In the genomic region with DNA sequence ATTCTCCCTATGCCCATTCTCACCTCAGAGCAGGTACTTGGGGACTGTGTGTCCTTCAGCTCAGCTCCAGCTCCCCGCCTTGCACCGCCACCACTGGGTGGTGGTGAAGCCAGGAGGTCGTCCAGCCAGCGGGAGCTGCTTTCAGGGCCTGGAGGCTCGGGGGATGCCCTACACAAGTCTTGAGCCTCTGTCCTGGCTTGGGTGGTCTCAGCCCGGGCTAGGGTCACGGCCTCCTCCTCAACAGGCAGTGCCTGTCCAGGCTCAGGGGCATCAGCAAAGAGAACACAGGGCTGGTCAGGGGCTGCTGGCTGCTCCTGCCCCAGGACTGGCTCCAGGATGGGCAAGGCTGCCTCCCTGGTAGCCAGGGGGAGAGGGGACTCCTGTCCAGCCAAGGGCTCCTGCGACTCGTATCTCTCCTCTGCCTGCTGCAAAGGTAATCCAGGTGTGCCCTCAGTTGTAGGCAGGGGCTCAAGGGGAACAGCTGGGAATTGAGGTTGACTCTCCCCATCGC, we compare ENCODE assay signal across 12 cellular contexts. TPM values are rescaled to one million over a fixed set of nuclear protein-coding genes. Genes with fewer than 3 reads are reported as not detected.
DNase-seq lines count a peak whose midpoint lies in the region; ATAC-seq and TF ChIP-seq lines count a peak whose summit lies in the region.
"Had no signal": no experiment of that assay in that cellular context is flagged by ENCODE, and none has a peak within 500 bp of the region (broad histone marks: within the 10 kb centered on the region; RNA-seq: fewer than 3 reads in every experiment).

No MANE protein-coding gene starts in this region.

- no peak for TF ChIP-seq POLR2A in IMR-90 (IDR thresholded peaks at IDR 0.05; ENCODE audit: low read depth, low read length)

- ATAC-seq in IMR-90 (ENCODE audit: low read depth), result no peak
- no peak for ATAC-seq in GM21737 (IDR thresholded peaks at IDR 0.05; ENCODE audit: unreplicated experiment)
- ATAC-seq: activated CD8-positive, alpha-beta memory T cell treated with anti-CD3 and anti-CD28 coated beads, Interleukin-2, amount 10 ng/mL, durations not matched to agents 7 days and 5 days had no signal

- POLR2A ChIA-PET in A673 (lab: Charles Lee; ENCODE audit: low non-redundant PET), result no interaction called here
- POLR2A ChIA-PET in IMR-90 (lab: Charles Lee; ENCODE audit: unreplicated experiment), result interaction anchor here (2.5 kb wide), 1 partner anchor 9 kb away, joined by 16 read pairs; no protein-coding TSS in a partner anchor

- no peak for TF ChIP-seq RAD21 in IMR-90 (IDR thresholded peaks at IDR 0.05; ENCODE audit: low read length)

- H3K79me1 ChIP-seq in IMR-90 (ENCODE audit: low read depth in 1 of 2, low read length in 2 of 2) (peaks cover 32 to 81% of the 10 kb centered on the region in 2 experiments), trophoblast cell (ENCODE audit: low read length) (peaks cover 14% of the 10 kb centered on the region)

- H4K91ac ChIP-seq in IMR-90 (ENCODE audit: insufficient read depth, low read depth, low read length) (no peak overlapping the region), trophoblast cell (ENCODE audit: low read depth, low read length) (no peak overlapping the region)

- H3K9me3 ChIP-seq in A673 (ENCODE audit: low read depth, low read length, poor library complexity, severe bottlenecking) (no peaks in the 10 kb centered on the region), IMR-90 (ENCODE audit: control insufficient read depth, insufficient read depth, low read length) (no peaks in the 10 kb centered on the region), trophoblast cell (ENCODE audit: insufficient read depth, low read depth, low read length) (no peaks in the 10 kb centered on the region)
- H3K9me3 ChIP-seq: neutrophil had no signal

- H3K9ac ChIP-seq in IMR-90 (ENCODE audit: low read depth, low read length), result no peak overlapping the region
- no peak overlapping the region for H3K9ac ChIP-seq in trophoblast cell (ENCODE audit: low read length)

- no peak overlapping the region for H3K14ac ChIP-seq in IMR-90 (replicated peaks; ENCODE audit: low read depth, low read length)
- no peak overlapping the region for H3K14ac ChIP-seq in trophoblast cell (ENCODE audit: low read length)

- in situ Hi-C loops in IMR-90 (cut with MboI; ENCODE audit: low sequenced_read_pairs), result no loop called here

- H3K4me1 ChIP-seq in A673 (ENCODE audit: insufficient read depth, low read length, poor library complexity, severe bottlenecking), result peaks cover 24% of the 10 kb centered on the region
- peaks cover 52% of the 10 kb centered on the region for H3K4me1 ChIP-seq in IMR-90 (ENCODE audit: control insufficient read depth, insufficient read depth, low read length)
- H3K4me1 ChIP-seq in trophoblast cell (ENCODE audit: control insufficient read depth in 1 of 2, insufficient read depth in 2 of 2, low read length in 2 of 2), result peaks cover 36 to 44% of the 10 kb centered on the region in 2 experiments

- peak overlapping the region; percentile 28 for H2AK5ac ChIP-seq in IMR-90 (ENCODE audit: low read depth, low read length)
- no peak overlapping the region for H2AK5ac ChIP-seq in trophoblast cell (ENCODE audit: low read length)

- peaks cover 61% of the 10 kb centered on the region for H4K20me1 ChIP-seq in IMR-90 (ENCODE audit: insufficient read depth, low read length)

- no peak overlapping the region for H2BK20ac ChIP-seq in IMR-90 (ENCODE audit: low read depth, low read length)

- H2AFZ ChIP-seq in IMR-90 (replicated peaks; ENCODE audit: low read length, poor library complexity), result no peak overlapping the region
- no peak overlapping the region for H2AFZ ChIP-seq in trophoblast cell (ENCODE audit: insufficient read depth, low read length, poor library complexity)

- H3K27ac ChIP-seq in A673 (ENCODE audit: low read depth, low read length, poor library complexity, severe bottlenecking), result no peak overlapping the region
- H3K27ac ChIP-seq in IMR-90 (ENCODE audit: insufficient read depth, low read length), result peak overlapping the region; percentile 15; the same call in 1 of the 2 replicates
- peak overlapping the region; percentile 78 for H3K27ac ChIP-seq in epithelial cell of prostate
- peak overlapping the region; percentile 37 for H3K27ac ChIP-seq in trophoblast cell (ENCODE audit: low read depth, low read length)
- H3K27ac ChIP-seq: neutrophil had no signal

- H4K8ac ChIP-seq in IMR-90 (ENCODE audit: low read depth in 2 of 2, low read length in 2 of 2), result no peak overlapping the region
- no peak overlapping the region for H4K8ac ChIP-seq in trophoblast cell (ENCODE audit: low read depth, low read length)

- H3K23ac ChIP-seq in IMR-90 (ENCODE audit: low read depth, low read length) (no peak overlapping the region), trophoblast cell (ENCODE audit: low read length) (no peak overlapping the region)

- H2BK12ac ChIP-seq in trophoblast cell (ENCODE audit: low read length), result no peak overlapping the region

- DNase-seq in A673 (ENCODE audit: low spot score), result no peak
- no peak for DNase-seq in IMR-90
- DNase-seq in epithelial cell of prostate (ENCODE audit: low read depth, low spot score), result no peak
- no peak for DNase-seq in trophoblast cell
- no peak for DNase-seq in COLO829 (ENCODE audit: low spot score)
- no peak for DNase-seq in middle frontal gyrus (ENCODE audit: extremely low spot score, low spot score)
- no peak for DNase-seq in cerebellar cortex (ENCODE audit: low spot score)
- DNase-seq: activated CD8-positive, alpha-beta memory T cell treated with anti-CD3 and anti-CD28 coated beads, Interleukin-2, amount 10 ng/mL, durations not matched to agents 7 days and 5 days; NCI-H510A had no signal

- no peak overlapping the region for H3K56ac ChIP-seq in IMR-90 (ENCODE audit: extremely low read depth, insufficient read depth, low read length)

- H2AK9ac ChIP-seq in IMR-90 (replicated peaks; ENCODE audit: low read depth, low read length, poor library complexity), result peak overlapping the region; percentile 71

- H4K12ac ChIP-seq in trophoblast cell (ENCODE audit: low read depth, low read length), result no peak overlapping the region

- H3K27me3 ChIP-seq in A673 (replicated peaks; ENCODE audit: insufficient read depth, low read depth, low read length, poor library complexity) (no peaks in the 10 kb centered on the region), IMR-90 (ENCODE audit: control insufficient read depth, insufficient read depth, low read length) (no peaks in the 10 kb centered on the region), trophoblast cell (ENCODE audit: insufficient read depth, low read length) (no peaks in the 10 kb centered on the region)

- CTCF ChIA-PET in A673 (lab: Charles Lee), result no interaction called here
- CTCF ChIA-PET in IMR-90 (lab: Yijun Ruan, JAX), result no interaction called here

- H2BK5ac ChIP-seq in IMR-90 (ENCODE audit: low read depth, low read length, poor library complexity, severe bottlenecking) (peak overlapping the region; percentile 85), trophoblast cell (ENCODE audit: low read depth, low read length, poor library complexity) (no peak overlapping the region)

- H4K5ac ChIP-seq in IMR-90 (ENCODE audit: low read depth, low read length), result no peak overlapping the region

- H3K4ac ChIP-seq in IMR-90 (ENCODE audit: low read depth, low read length) (no peak overlapping the region; the same call in 1 of the 2 replicates), trophoblast cell (ENCODE audit: low read depth, low read length) (no peak overlapping the region)

- TF ChIP-seq CTCF in A673 (conservative IDR thresholded peaks at IDR 0.05; ENCODE audit: low read depth, low read length) (no peak), IMR-90 (conservative IDR thresholded peaks at IDR 0.05; ENCODE audit: low read depth, low read length) (no peak)

- H3K79me2 ChIP-seq in trophoblast cell (ENCODE audit: control insufficient read depth, insufficient read depth, low read length, poor library complexity), result peaks cover 23% of the 10 kb centered on the region

- H3K18ac ChIP-seq in IMR-90 (ENCODE audit: low read depth, low read length) (no peak overlapping the region), trophoblast cell (ENCODE audit: low read length) (no peak overlapping the region)

- peaks cover 61% of the 10 kb centered on the region for H3K9me1 ChIP-seq in IMR-90 (ENCODE audit: insufficient read depth, low read length)

- dilution Hi-C loops in IMR-90 (cut with HindIII; ENCODE audit: low sequenced_read_pairs, unreplicated experiment), result no loop called here

- peaks cover 78% of the 10 kb centered on the region for H3K36me3 ChIP-seq in A673 (ENCODE audit: insufficient read depth, low read length, poor library complexity, severe bottlenecking)
- H3K36me3 ChIP-seq in IMR-90 (ENCODE audit: control insufficient read depth, insufficient read depth, low read length), result peaks cover 79% of the 10 kb centered on the region
- peaks cover 82 to 90% of the 10 kb centered on the region in 2 experiments for H3K36me3 ChIP-seq in trophoblast cell (ENCODE audit: control insufficient read depth in 1 of 2, insufficient read depth in 2 of 2, low read length in 2 of 2)
- H3K36me3 ChIP-seq: neutrophil had no signal

- BruUV-seq in A673 (replicated peaks; lab: Mats Ljungman, UMichigan) (TSS peak; percentile 19), IMR-90 (replicated peaks; lab: Mats Ljungman, UMichigan) (no TSS peak)

- H3K4me3 ChIP-seq in A673 (ENCODE audit: low read depth, low read length, poor library complexity, severe bottlenecking) (no peak overlapping the region), IMR-90 (ENCODE audit: insufficient read depth, low read depth, low read length) (no peak overlapping the region), trophoblast cell (ENCODE audit: low read depth, low read length) (no peak overlapping the region)

- H2BK120ac ChIP-seq in IMR-90 (ENCODE audit: low read depth, low read length), result no peak overlapping the region
- no peak overlapping the region for H2BK120ac ChIP-seq in trophoblast cell (ENCODE audit: insufficient read depth, low read length, poor library complexity)

- intact Hi-C loops in A673 (cut with micrococcal nuclease; ENCODE audit: unreplicated experiment) (no loop called here), IMR-90 (cut with micrococcal nuclease) (no loop called here)

- H3K4me2 ChIP-seq in IMR-90 (ENCODE audit: low read depth, low read length), result no peak overlapping the region; the same call in 1 of the 2 replicates
- H3K4me2 ChIP-seq in trophoblast cell (ENCODE audit: low read length), result no peak overlapping the region

- H2BK15ac ChIP-seq in IMR-90 (ENCODE audit: low read depth, low read length), result no peak overlapping the region

- WGBS in IMR-90 (ENCODE audit: extremely low coverage in 2 of 2, insufficient read length in 1 of 2), 2 experiments, result no CpG with 5 or more reads among the region's 10 CpGs
- no CpG with 5 or more reads among the region's 10 CpGs for WGBS in trophoblast cell (ENCODE audit: extremely low coverage, insufficient coverage, insufficient read length)

RNA-seq across cellular contexts. Expression of a gene that starts 12.2 kb away (rescaled TPM):
- total RNA-seq in A673 (2021) (80.4 and 88.8 TPM in 2 replicates), IMR-90 (2012; rRNA removed) (28.6 and 31.7 TPM in 2 replicates)
- polyA plus RNA-seq in IMR-90 (2012; rRNA removed), result 68.0 and 71.4 TPM in 2 replicates
- polyA plus RNA-seq in IMR-90 (2012; cell fraction: cytosol; rRNA removed), result 42.9 and 47.7 TPM in 2 replicates
- polyA plus RNA-seq in IMR-90 (2012; cell fraction: nucleus; rRNA removed; ENCODE audit: low replicate concordance), result 157 and 165 TPM in 2 replicates
- polyA plus RNA-seq in trophoblast cell (2013), result 264 and 289 TPM in 2 replicates

RNA-seq across cellular contexts. Expression of a gene that starts 23.1 kb away (rescaled TPM):
- total RNA-seq in A673 (2021), result 393 and 399 TPM in 2 replicates
- total RNA-seq in IMR-90 (2012; rRNA removed), result 144 and 146 TPM in 2 replicates
- polyA plus RNA-seq in IMR-90 (2012; rRNA removed), result 101 and 106 TPM in 2 replicates
- polyA plus RNA-seq in IMR-90 (2012; cell fraction: cytosol; rRNA removed), result 58.6 and 84.5 TPM in 2 replicates
- 41.6 and 70.5 TPM in 2 replicates for polyA plus RNA-seq in IMR-90 (2012; cell fraction: nucleus; rRNA removed; ENCODE audit: low replicate concordance)
- 113 and 120 TPM in 2 replicates for polyA plus RNA-seq in trophoblast cell (2013)

RNA-seq across cellular contexts. Expression of a gene that starts 25.6 kb away (rescaled TPM):
- total RNA-seq in A673 (2021) (not detected in 2 replicates), IMR-90 (2012; rRNA removed) (not detected in 2 replicates)
- polyA plus RNA-seq in IMR-90 (2012; rRNA removed), result not detected in 2 replicates
- not detected in 2 replicates for polyA plus RNA-seq in IMR-90 (2012; cell fraction: cytosol; rRNA removed)
- polyA plus RNA-seq in IMR-90 (2012; cell fraction: nucleus; rRNA removed; ENCODE audit: low replicate concordance), result not detected in 2 replicates
- polyA plus RNA-seq in trophoblast cell (2013), result 0.07 and 0.11 TPM in 2 replicates
- total RNA-seq: activated CD8-positive, alpha-beta memory T cell treated with anti-CD3 and anti-CD28 coated beads, Interleukin-2, amount 10 ng/mL, durations not matched to agents 7 days and 5 days; cerebellum had no signal
